Comparison of ENCODE assay signal across 9 cellular contexts in the genomic region with DNA sequence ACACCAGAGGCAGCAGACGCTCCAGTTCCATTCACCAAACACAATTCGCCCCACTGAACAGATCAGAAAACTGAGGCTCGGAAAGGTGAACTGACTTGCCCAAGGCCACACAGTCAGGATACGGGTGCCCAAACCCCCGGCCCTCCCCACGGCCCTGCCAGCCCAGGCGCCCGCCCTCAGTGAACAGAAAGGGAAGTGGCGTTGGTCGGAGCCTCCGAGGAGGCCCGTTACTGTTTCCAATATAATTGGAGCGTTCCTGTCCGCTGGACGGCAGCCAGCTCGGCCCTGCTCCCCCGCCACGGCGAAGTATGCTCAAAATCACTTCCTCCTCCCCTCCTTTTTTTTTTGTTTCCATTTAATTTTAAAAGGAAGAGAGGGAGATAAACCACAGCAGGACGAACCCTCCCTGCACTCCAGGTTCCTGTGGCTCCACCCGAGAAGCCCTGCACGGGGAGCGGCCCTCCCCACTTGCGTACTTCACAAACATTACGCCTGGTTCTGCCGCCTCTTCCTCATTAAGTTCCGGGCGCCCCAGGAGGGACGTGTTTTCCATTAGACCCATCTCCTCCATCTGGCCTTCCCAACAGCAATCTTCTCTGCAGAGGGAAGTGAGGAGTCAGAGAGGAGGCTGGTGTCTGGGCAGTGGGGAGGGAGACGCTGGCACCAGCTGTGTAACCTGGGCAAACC.
DNase-seq lines count a peak whose midpoint lies in the region; ATAC-seq and TF ChIP-seq lines count a peak whose summit lies in the region.
"Had no signal": no experiment of that assay in that cellular context is flagged by ENCODE, and none has a peak within 500 bp of the region (broad histone marks: within the 10 kb centered on the region; RNA-seq: fewer than 3 reads in every experiment).

No MANE protein-coding gene starts in this region.

- ATAC-seq in HG03025 (IDR thresholded peaks at IDR 0.05; ENCODE audit: low FRiP score, unreplicated experiment) (no peak), HG03432 (IDR thresholded peaks at IDR 0.05; ENCODE audit: unreplicated experiment) (no peak), GM18873 (IDR thresholded peaks at IDR 0.05; ENCODE audit: low FRiP score, unreplicated experiment) (no peak)
- ATAC-seq: HCT116 had no signal

- peak overlapping the region in 1 of 2 donors; percentile 12 for H3K9ac ChIP-seq in duodenal mucosa (ENCODE audit: low read depth in 1 of 2, low read length in 2 of 2)

- peak overlapping the region; percentile 11 for H3K27ac ChIP-seq in duodenal mucosa (ENCODE audit: low read depth, low read length)

- no peaks in the 10 kb centered on the region for H3K9me3 ChIP-seq in duodenal mucosa (ENCODE audit: control insufficient read depth in 1 of 2, low read length in 2 of 2)

- no peaks in the 10 kb centered on the region for H3K27me3 ChIP-seq in duodenal mucosa (ENCODE audit: control insufficient read depth in 1 of 2, insufficient read depth in 2 of 2, low read length in 2 of 2)

- TF ChIP-seq CTCF in GM12875 (IDR thresholded peaks at IDR 0.05; ENCODE audit: borderline replicate concordance, insufficient read depth, low read depth, low read length): 0 out of 2 replicates have a peak, but pooled peaks have one; percentile 7

- H3K4me1 ChIP-seq in duodenal mucosa (ENCODE audit: control insufficient read depth in 1 of 2, insufficient read depth in 2 of 2, low read length in 2 of 2): peaks cover 30 to 60% of the 10 kb centered on the region in 2 donors

- H3K4me3 ChIP-seq in GM12875 (ENCODE audit: low read depth, low read length) (peak overlapping the region; percentile 5), duodenal mucosa (ENCODE audit: low read depth in 1 of 2, low read length in 2 of 2) (peak overlapping the region in 1 of 2 donors; percentile 15)

- peak; percentile 69 for DNase-seq in NCI-H748 treated with DMSO at 0.1 percent for 48 hours (lab: John Stamatoyannopoulos, UW)
- DNase-seq in mucosa of gallbladder (ENCODE audit: low spot score): peak; percentile 76
- no peak for DNase-seq in occipital lobe (lab: John Stamatoyannopoulos, UW)

- H3K36me3 ChIP-seq in duodenal mucosa (ENCODE audit: control insufficient read depth in 1 of 2, insufficient read depth in 2 of 2, low read length in 2 of 2): no peaks in the 10 kb centered on the region
